In the genomic region with DNA sequence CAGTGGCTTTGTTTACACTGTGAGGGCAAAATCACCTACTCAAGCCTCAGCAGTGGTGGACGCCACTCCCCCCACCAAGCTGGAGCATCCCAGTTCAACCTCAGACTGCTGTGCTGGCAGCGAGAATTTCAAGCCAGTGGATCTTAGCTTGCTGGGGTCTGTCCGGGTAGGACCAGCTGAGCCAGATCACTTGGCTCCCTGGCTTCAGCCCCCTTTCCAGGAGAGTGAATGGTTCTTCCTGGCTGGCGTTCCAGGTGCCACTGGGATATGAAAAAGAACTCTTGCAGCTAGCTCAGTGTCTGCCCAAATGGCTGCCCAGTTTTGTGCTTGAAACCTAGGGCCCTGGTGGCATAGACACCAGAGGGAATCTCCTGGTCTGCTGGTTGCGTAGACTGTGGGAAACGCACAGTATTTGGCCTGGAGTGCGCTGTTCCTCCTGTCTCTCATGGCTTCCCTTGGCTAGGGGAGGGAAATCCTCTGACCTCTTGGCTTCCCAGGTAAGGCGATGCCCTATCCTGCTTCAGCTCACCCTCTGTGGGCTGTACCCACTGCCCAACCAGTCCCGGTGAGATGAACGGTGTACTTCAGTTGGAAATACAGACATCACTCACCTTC, we compare ENCODE assay signal across 20 cellular contexts.
"Had no signal": no experiment of that assay in that cellular context is flagged by ENCODE, and none has a peak within 500 bp of the region (broad histone marks: within the 10 kb centered on the region; RNA-seq: fewer than 3 reads in every experiment).

No MANE protein-coding gene starts in this region.

- H3K4me2 ChIP-seq: KMS-11 had no signal

- FAIRE-seq: K562, RCC 7860 had no signal

- H3K27ac ChIP-seq: KMS-11, SJSA1, SK-N-MC had no signal

- ATAC-seq: K562 had no signal

- H3K36me3 ChIP-seq: SJSA1 had no signal

- H3K4me3 ChIP-seq: K562, SJSA1, SK-N-MC had no signal

- H3K9ac ChIP-seq: KMS-11 had no signal

- DNase-seq: Kasumi-1, MM.1S, NCI-H1092 treated with DMSO at 0.1 percent for 48 hours, NCI-H1436, NCI-H187 treated with DMSO at 0.1 percent for 48 hours, NCI-H2029 treated with DMSO at 0.1 percent for 48 hours, NCI-H2171 treated with DMSO at 0.1 percent for 48 hours, NCI-H345, NCI-H446 treated with DMSO at 0.1 percent for 48 hours, NCI-H524 treated with DMSO at 0.1 percent for 48 hours, NCI-H69, NCI-H774, Right ventricle myocardium superior, RPMI8226, SIG-M5 had no signal

- H3K27me3 ChIP-seq: SJSA1 had no signal

- H3K4me1 ChIP-seq: SJSA1 had no signal

- H3K9me3 ChIP-seq: SJSA1 had no signal
